In the genomic region with DNA sequence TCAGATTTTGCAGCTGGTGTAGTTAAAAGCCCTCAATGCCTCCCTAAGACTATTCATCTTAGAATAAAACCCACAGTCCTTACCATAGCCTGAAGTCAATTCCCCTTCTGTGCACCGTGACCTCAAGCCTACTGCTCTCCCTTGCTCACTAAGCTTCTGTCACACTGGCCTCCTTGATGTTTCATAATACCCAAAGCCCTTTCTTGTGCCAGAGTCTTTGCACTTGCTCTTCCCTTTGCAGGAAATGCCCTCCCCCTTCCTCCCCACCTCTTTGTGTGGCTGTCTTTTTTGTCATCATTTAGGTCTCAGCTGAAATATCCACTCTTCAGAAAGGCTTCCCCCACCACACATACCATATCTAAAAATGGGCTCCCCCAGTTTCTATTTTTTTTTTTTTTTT, we compare ENCODE assay signal across 13 cellular contexts. TPM values are rescaled to one million over a fixed set of nuclear protein-coding genes. Genes with fewer than 3 reads are reported as not detected.
A peak's percentile ranks its signal among the peaks of the same experiment; 100 is the strongest.
DNase-seq lines count a peak whose midpoint lies in the region; ATAC-seq, FAIRE-seq and TF ChIP-seq lines count a peak whose summit lies in the region.
"Had no signal": no experiment of that assay in that cellular context is flagged by ENCODE, and none has a peak within 500 bp of the region (broad histone marks: within the 10 kb centered on the region; RNA-seq: fewer than 3 reads in every experiment).

No MANE protein-coding gene starts in this region.

- TF ChIP-seq EP300 in H1 (IDR thresholded peaks at IDR 0.05; ENCODE audit: borderline replicate concordance in 1 of 2, low read depth in 2 of 2, low read length in 2 of 2), result no peak

- H3K4me1 ChIP-seq in DND-41 (ENCODE audit: insufficient read depth, low read length) (peaks cover 50% of the 10 kb centered on the region), H1 (replicated peaks in 1 of 4; ENCODE audit: control insufficient read depth in 3 of 4, insufficient read depth in 4 of 4, low read length in 3 of 4) (peaks cover 0 to 9% (median 4%) of the 10 kb centered on the region in 4 experiments; a peak in 5 of 7 replicates)

- no peaks in the 10 kb centered on the region for H3K27me3 ChIP-seq in DND-41 (ENCODE audit: insufficient read depth, low read length, poor library complexity)
- H3K27me3 ChIP-seq in H1 (replicated peaks in 1 of 4; ENCODE audit: control insufficient read depth in 3 of 4, extremely low read depth in 1 of 4, insufficient read depth in 3 of 4, low read length in 3 of 4), result no peaks in the 10 kb centered on the region
- H3K27me3 ChIP-seq: pancreas, stomach had no signal

- H3K14ac ChIP-seq in H1 (ENCODE audit: insufficient read length), result no peak overlapping the region

- TF ChIP-seq RAD21 in H1 (IDR thresholded peaks at IDR 0.05 in 1 of 2, conservative IDR thresholded peaks at IDR 0.05 in 1 of 2; ENCODE audit: low read depth in 2 of 2, low read length in 2 of 2), result no peak

- no peak overlapping the region for H3K9ac ChIP-seq in DND-41 (ENCODE audit: low read depth, low read length)
- H3K9ac ChIP-seq in H1 (replicated peaks in 1 of 4; ENCODE audit: extremely low read depth in 1 of 4, low read depth in 3 of 4, low read length in 3 of 4), result no peak overlapping the region

- peaks cover 2% of the 10 kb centered on the region for H3K79me1 ChIP-seq in H1 (ENCODE audit: low read depth, low read length)

- no peak overlapping the region for H4K91ac ChIP-seq in H1 (replicated peaks; ENCODE audit: insufficient read length, low read length)

- H3K4me2 ChIP-seq in DND-41 (ENCODE audit: insufficient read depth, low read length) (peak overlapping the region; percentile 11; the same call in 1 of the 2 replicates), H1 (ENCODE audit: insufficient read depth in 1 of 2, low read depth in 2 of 2, low read length in 2 of 2) (no peak overlapping the region)

- no peak overlapping the region for H3K4ac ChIP-seq in H1 (replicated peaks; ENCODE audit: insufficient read length, low read depth, low read length)

- CTCF ChIA-PET in H1 (lab: Charles Lee; ENCODE audit: partially characterized antibody), result interaction anchor here (0.6 to 5.7 kb wide), 10 partner anchors 28 to 151 kb away, joined by 3 to 53 read pairs (median 4); no protein-coding TSS in a partner anchor

- FAIRE-seq in H1 (lab: Jason Lieb, UNC), result no peak
- FAIRE-seq: pancreas had no signal

- no peak overlapping the region for H4K8ac ChIP-seq in H1 (ENCODE audit: extremely low read depth, insufficient read depth, low read length)

- peak overlapping the region; percentile 97; the same call in 1 of the 2 replicates for H2AK5ac ChIP-seq in H1 (ENCODE audit: low read depth, low read length)

- H3K4me3 ChIP-seq in DND-41 (ENCODE audit: low read depth in 1 of 2, low read length in 2 of 2) (no peak overlapping the region), H1 (ENCODE audit: extremely low read depth in 1 of 4, insufficient read depth in 2 of 4, low read depth in 3 of 4, low read length in 4 of 4) (no peak overlapping the region)
- H3K4me3 ChIP-seq: pancreas, stomach had no signal

- TF ChIP-seq CTCF in DND-41 (IDR thresholded peaks at IDR 0.05; ENCODE audit: borderline replicate concordance, extremely low read depth, low read length, poor library complexity, severe bottlenecking) (no peak), H1 (IDR thresholded peaks at IDR 0.05; ENCODE audit: control extremely low read depth in 1 of 3, insufficient read depth in 1 of 3, low read depth in 1 of 3, low read length in 3 of 3) (no peak)

- H4K5ac ChIP-seq in H1 (ENCODE audit: insufficient read length, low read depth, low read length), result no peak overlapping the region

- H3K9me3 ChIP-seq in DND-41 (ENCODE audit: insufficient read depth, low read length, severe bottlenecking) (no peaks in the 10 kb centered on the region), H1 (ENCODE audit: insufficient read depth in 2 of 2, low read depth in 1 of 2, low read length in 1 of 2) (no peaks in the 10 kb centered on the region)
- H3K9me3 ChIP-seq: pancreas, stomach had no signal

- H2BK12ac ChIP-seq in H1 (ENCODE audit: low read depth, low read length), result no peak overlapping the region

- no peak overlapping the region for H2BK120ac ChIP-seq in H1 (replicated peaks; ENCODE audit: low read depth, low read length)

- peaks cover 6% of the 10 kb centered on the region for H3K79me2 ChIP-seq in DND-41 (ENCODE audit: insufficient read depth, low read length)
- peaks cover 0 to 6% of the 10 kb centered on the region in 2 experiments; a peak in 2 of 4 replicates for H3K79me2 ChIP-seq in H1 (ENCODE audit: control insufficient read depth in 1 of 2, insufficient read depth in 2 of 2, low read length in 2 of 2)

- H3K27ac ChIP-seq in DND-41 (ENCODE audit: low read length), result peak overlapping the region; percentile 61
- no peak overlapping the region for H3K27ac ChIP-seq in H1 (ENCODE audit: low read depth, low read length)
- H3K27ac ChIP-seq: pancreas had no signal

- H2BK20ac ChIP-seq in H1 (ENCODE audit: low read length), result no peak overlapping the region

- H2BK15ac ChIP-seq in H1 (ENCODE audit: low read length), result no peak overlapping the region

- no peak for TF ChIP-seq POLR2A in H1 (IDR thresholded peaks at IDR 0.05; ENCODE audit: control extremely low read depth in 1 of 2, low read depth in 2 of 2, low read length in 2 of 2)

- H2BK5ac ChIP-seq in H1 (ENCODE audit: low read depth, low read length), result no peak overlapping the region

- peaks cover 10% of the 10 kb centered on the region for H3K23me2 ChIP-seq in H1 (ENCODE audit: low read depth, low read length)

- peak; percentile 52 for DNase-seq in Ammon's horn (ENCODE audit: low spot score)
- DNase-seq in DND-41, result peak; percentile 73
- DNase-seq in T follicular helper cell (ENCODE audit: low read depth), result peak; percentile 18
- DNase-seq in H1 (ENCODE audit: low read depth in 1 of 2, low spot score in 2 of 2), result no peak
- DNase-seq in NCI-H2171 (lab: John Stamatoyannopoulos, UW), result no peak
- no peak for DNase-seq in cerebellar nuclear complex (lab: John Stamatoyannopoulos, UW)
- no peak for DNase-seq in dermis blood vessel endothelial cell
- DNase-seq: NCI-H1417, NCI-H748 treated with DMSO at 0.1 percent for 48 hours, stomach had no signal

- no peak overlapping the region for H3K23ac ChIP-seq in H1 (ENCODE audit: insufficient read length)

- H2AFZ ChIP-seq in DND-41 (ENCODE audit: low read depth, low read length), result peak overlapping the region; percentile 51; the same call in 1 of the 2 replicates
- H2AFZ ChIP-seq in H1 (ENCODE audit: low read length), result no peak overlapping the region

- ATAC-seq in DND-41 (ENCODE audit: insufficient read depth, low read depth) (peak; percentile 16), GM18858 (IDR thresholded peaks at IDR 0.05; ENCODE audit: unreplicated experiment) (no peak)
- ATAC-seq: pancreas, SK-N-SH treated with all-trans-retinoic acid at 6 μM for 48 hours had no signal

- POLR2A ChIA-PET in H1 (lab: Charles Lee; ENCODE audit: partially characterized antibody), result interaction anchor here (1.0 to 17.0 kb wide), 4 partner anchors 9 to 23 kb away, joined by 3 to 381 read pairs (median 4); no protein-coding TSS in a partner anchor

- H3K18ac ChIP-seq in H1 (ENCODE audit: extremely low read depth, low read length), result no peak overlapping the region

- no peaks in the 10 kb centered on the region for H4K20me1 ChIP-seq in DND-41 (ENCODE audit: insufficient read depth, low read length)
- peaks cover under 1 to 2% of the 10 kb centered on the region in 2 experiments for H4K20me1 ChIP-seq in H1 (replicated peaks in 1 of 2; ENCODE audit: control insufficient read depth in 1 of 2, insufficient read depth in 2 of 2, low read length in 2 of 2)

- H3K36me3 ChIP-seq in DND-41 (ENCODE audit: insufficient read depth, low read length), result no peaks in the 10 kb centered on the region
- no peaks in the 10 kb centered on the region for H3K36me3 ChIP-seq in H1 (ENCODE audit: control insufficient read depth in 2 of 4, insufficient read depth in 4 of 4, low read length in 3 of 4)
- H3K36me3 ChIP-seq: pancreas, stomach had no signal

- 100% methylated on average over 1 of the region's 1 CpG; no CpG with 5 or more reads in 1 of the 2 experiments for WGBS in H1 (ENCODE audit: extremely low coverage in 1 of 2, insufficient coverage in 1 of 2, insufficient read length in 1 of 2, insufficient replicate concordance in 2 of 2, low coverage in 1 of 2, low lambda C conversion rate in 2 of 2, missing lambda C conversion rate in 1 of 2), 2 experiments

- H3K56ac ChIP-seq in H1 (replicated peaks; ENCODE audit: insufficient read length, low read depth, low read length), result no peak overlapping the region

TF ChIP-seq in H1, 55 proteins besides CTCF, POLR2A, EP300 and RAD21:
- TF ChIP-seq JUND (IDR thresholded peaks at IDR 0.05; ENCODE audit: low read length) (no peak), SIX5 (IDR thresholded peaks at IDR 0.05; ENCODE audit: low read depth, low read length) (no peak), HDAC6 (IDR thresholded peaks at IDR 0.05; ENCODE audit: low read depth, low read length) (no peak), RBBP5 (IDR thresholded peaks at IDR 0.05; ENCODE audit: borderline replicate concordance, low read depth, low read length) (no peak), CBX5 (IDR thresholded peaks at IDR 0.05; ENCODE audit: low read depth, low read length) (no peak), RXRA (IDR thresholded peaks at IDR 0.05; ENCODE audit: insufficient read depth, low read depth, low read length) (no peak)

RNA-seq across cellular contexts. Expression of gene PLEKHO2, which starts 4.2 kb away (rescaled TPM):
- total RNA-seq in H1 (2021; fragmentation: NEBNext Ultra II Directional; extraction: Animal tissue kit (Norgen Biotek cat#: 25700)), result 20.1 and 20.3 TPM in 2 replicates
- polyA plus RNA-seq in H1 (2011; rRNA removed), result 16.9 and 19.7 TPM in 2 replicates
- polyA plus RNA-seq in H1 (2011; cell fraction: cytosol; rRNA removed), result 16.6 TPM
- 31.1 TPM for polyA plus RNA-seq in H1 (2011; cell fraction: nucleus; rRNA removed)
- 18.9 to 22.4 TPM (median 21.2 TPM) in 4 replicates for polyA plus RNA-seq in H1 (2012, experiment 1 of 2)
- polyA plus RNA-seq in H1 (2012, experiment 2 of 2), result 20.6 TPM
- polyA plus RNA-seq in H1 (2013, experiment 1 of 2), result 12.5 TPM
- 12.7 TPM for polyA plus RNA-seq in H1 (2013, experiment 2 of 2)
- polyA minus RNA-seq in H1 (2011; rRNA and poly(A)+ RNA removed), result 13.3 and 19.6 TPM in 2 replicates
- 14.6 TPM for polyA minus RNA-seq in H1 (2011; cell fraction: cytosol; rRNA and poly(A)+ RNA removed)
- 11.1 TPM for polyA minus RNA-seq in H1 (2011; cell fraction: nucleus; rRNA and poly(A)+ RNA removed)
- total RNA-seq in dermis blood vessel endothelial cell, result 61.3 and 65.9 TPM in 2 replicates

RNA-seq across cellular contexts. Expression of gene PIF1, which starts 12.1 kb away (rescaled TPM):
- total RNA-seq in H1 (2021; fragmentation: NEBNext Ultra II Directional; extraction: Animal tissue kit (Norgen Biotek cat#: 25700)), result 136 and 138 TPM in 2 replicates
- 73.3 and 109 TPM in 2 replicates for polyA plus RNA-seq in H1 (2011; rRNA removed)
- polyA plus RNA-seq in H1 (2011; cell fraction: cytosol; rRNA removed), result 187 TPM
- 354 TPM for polyA plus RNA-seq in H1 (2011; cell fraction: nucleus; rRNA removed)
- polyA plus RNA-seq in H1 (2012, experiment 1 of 2), result 86.6 to 119 TPM (median 110 TPM) in 4 replicates
- polyA plus RNA-seq in H1 (2012, experiment 2 of 2), result 48.2 TPM
- polyA plus RNA-seq in H1 (2013, experiment 1 of 2), result 97.6 TPM
- 85.4 TPM for polyA plus RNA-seq in H1 (2013, experiment 2 of 2)
- polyA minus RNA-seq in H1 (2011; rRNA and poly(A)+ RNA removed), result 36.6 and 38.3 TPM in 2 replicates
- 57.2 TPM for polyA minus RNA-seq in H1 (2011; cell fraction: cytosol; rRNA and poly(A)+ RNA removed)
- 83.5 TPM for polyA minus RNA-seq in H1 (2011; cell fraction: nucleus; rRNA and poly(A)+ RNA removed)
- total RNA-seq in dermis blood vessel endothelial cell, result 5.4 and 16.5 TPM in 2 replicates

Comparison
In these comparisons a context has a peak if more than half of its experiments do, and no peak if none do; other contexts are left out.
1. DNase-seq: peak in Ammon's horn (single experiment), DND-41 (single experiment) and T follicular helper cell (single experiment); none in H1 (0 of 2), NCI-H2171 (single experiment), cerebellar nuclear complex (0 of 2) and dermis blood vessel endothelial cell (single experiment).